1 cellular context compared by ENCODE assay signal in the genomic region with DNA sequence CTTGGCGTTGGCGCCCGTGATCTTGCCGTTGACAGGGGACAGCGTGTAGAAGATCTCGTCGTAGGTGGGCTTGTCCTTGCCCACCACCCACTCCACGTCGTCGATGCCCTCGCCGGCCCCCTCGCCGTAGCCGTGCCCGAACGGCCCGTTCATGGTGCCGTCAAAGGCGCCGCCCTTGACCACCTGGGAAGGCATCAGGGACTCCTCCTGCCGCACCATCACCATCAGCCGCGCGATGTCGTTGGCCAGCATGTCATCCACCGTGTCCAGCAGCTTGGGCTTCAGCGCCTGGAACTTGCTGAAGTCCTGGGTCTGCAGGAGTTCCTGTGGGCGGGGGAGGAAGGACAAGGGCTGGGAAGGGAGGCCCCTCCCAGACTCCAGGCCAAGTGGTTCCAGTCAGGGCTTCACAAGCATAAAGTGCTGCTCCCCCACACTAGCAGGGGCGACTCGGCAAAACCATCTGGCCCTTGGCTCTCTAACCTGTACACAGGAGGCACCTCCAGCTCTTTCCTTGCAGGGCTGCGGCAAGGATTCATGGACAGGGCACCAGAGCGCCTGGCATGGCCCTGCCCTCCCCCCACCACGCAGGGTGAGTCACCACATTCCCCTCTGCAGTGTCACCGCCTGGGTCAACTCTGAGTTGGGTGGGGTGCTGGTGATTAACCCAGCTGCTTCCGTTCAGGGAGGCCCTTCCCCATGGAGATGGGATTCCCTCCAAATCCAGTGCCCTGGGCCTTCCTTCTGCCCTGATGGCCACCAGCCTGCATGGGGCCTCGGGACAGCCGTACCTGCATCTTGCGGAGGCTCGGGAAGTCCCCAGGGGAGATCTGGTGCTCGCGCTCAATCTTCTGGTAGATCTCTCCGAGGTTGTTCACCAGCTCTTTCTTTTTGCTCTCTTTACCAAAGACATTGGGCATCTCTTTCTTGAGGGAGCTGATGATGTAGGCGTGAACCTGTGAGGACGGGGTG.
TF ChIP-seq lines count a peak whose summit lies in the region.

No MANE protein-coding gene starts in this region.

TF ChIP-seq in K562, 482 proteins besides CTCF, POLR2A, EP300 and RAD21 (continued from another document and continues in another):
- TF ChIP-seq AFF4 (CRISPR knock-in tag; IDR thresholded peaks at IDR 0.05) (no peak), MAFF (IDR thresholded peaks at IDR 0.05; ENCODE audit: low read length) (no peak), MCM3 (IDR thresholded peaks at IDR 0.05) (no peak), TARDBP (IDR thresholded peaks at IDR 0.05) (no peak), NCOA6 (IDR thresholded peaks at IDR 0.05) (no peak), ADNP (tag; IDR thresholded peaks at IDR 0.05) (no peak), ZNF324 (CRISPR knock-in tag; IDR thresholded peaks at IDR 0.05) (no peak), NUFIP1 (IDR thresholded peaks at IDR 0.05; ENCODE audit: partially characterized antibody) (no peak), ZNF76 (CRISPR knock-in tag; IDR thresholded peaks at IDR 0.05; ENCODE audit: borderline replicate concordance) (no peak), POLR3G (IDR thresholded peaks at IDR 0.05; ENCODE audit: extremely low read depth, insufficient read length, insufficient replicate concordance) (no peak), TAF7 (tag; IDR thresholded peaks at IDR 0.05) (no peak), NRF1 (conservative IDR thresholded peaks at IDR 0.05 in 1 of 2, IDR thresholded peaks at IDR 0.05 in 1 of 2) (peak in 1 of 2 experiments; percentile 30; a peak in 1 of 4 replicates), DDX20 (tag; IDR thresholded peaks at IDR 0.05; ENCODE audit: low read depth) (no peak), ZNF134 (CRISPR knock-in tag; conservative IDR thresholded peaks at IDR 0.05) (no peak), ARID3A (IDR thresholded peaks at IDR 0.05; ENCODE audit: borderline replicate concordance, low read depth, low read length) (no peak), PYGO2 (tag; IDR thresholded peaks at IDR 0.05) (no peak), RBM14 (IDR thresholded peaks at IDR 0.05; ENCODE audit: borderline replicate concordance, insufficient read depth, low read depth, low read length) (no peak), ZNF311 (CRISPR knock-in tag; IDR thresholded peaks at IDR 0.05) (no peak), ZNF436 (CRISPR knock-in tag; IDR thresholded peaks at IDR 0.05) (no peak), RFX5 (IDR thresholded peaks at IDR 0.05; ENCODE audit: low read depth, low read length) (no peak), ARHGAP35 (IDR thresholded peaks at IDR 0.05; ENCODE audit: partially characterized antibody) (no peak), C11orf30 (IDR thresholded peaks at IDR 0.05; ENCODE audit: low read depth) (peak; percentile 76), BACH1 (tag; IDR thresholded peaks at IDR 0.05) (no peak), EZH2 (IDR thresholded peaks at IDR 0.05; ENCODE audit: borderline replicate concordance, low read depth, low read length) (no peak), RNF2 (IDR thresholded peaks at IDR 0.05) (peak; percentile 70; the same call in 1 of the 2 replicates), ZSCAN32 (CRISPR knock-in tag; IDR thresholded peaks at IDR 0.05) (no peak), ZNF217 (CRISPR knock-in tag; IDR thresholded peaks at IDR 0.05) (no peak), HDAC2 (IDR thresholded peaks at IDR 0.05) (peak; percentile 72; the same call in 1 of the 2 replicates), DEAF1 (CRISPR knock-in tag; IDR thresholded peaks at IDR 0.05) (no peak), NR2C1 (IDR thresholded peaks at IDR 0.05) (peak; percentile 49; the same call in 1 of the 2 replicates), NR2C1 (tag; IDR thresholded peaks at IDR 0.05) (peak; percentile 50), NFE2 (IDR thresholded peaks at IDR 0.05; ENCODE audit: low read depth) (peak; percentile 83), ZNF197 (CRISPR knock-in tag; IDR thresholded peaks at IDR 0.05; ENCODE audit: low read depth) (no peak), ZNF584 (CRISPR knock-in tag; IDR thresholded peaks at IDR 0.05; ENCODE audit: low read depth) (no peak; the same call in none of the 2 replicates), ATF2 (CRISPR knock-in tag; IDR thresholded peaks at IDR 0.05) (no peak), ZNF507 (tag; conservative IDR thresholded peaks at IDR 0.05) (no peak), RBFOX2 (IDR thresholded peaks at IDR 0.05; ENCODE audit: low read depth, low read length) (peak; percentile 51), POLR3A (IDR thresholded peaks at IDR 0.05; ENCODE audit: borderline replicate concordance, extremely low read depth, insufficient read depth, insufficient read length) (no peak), ELF1 (tag; IDR thresholded peaks at IDR 0.05) (no peak), KDM4B (IDR thresholded peaks at IDR 0.05; ENCODE audit: borderline replicate concordance in 2 of 2, low read depth in 1 of 2) (no peak), CCNT2 (IDR thresholded peaks at IDR 0.05; ENCODE audit: borderline replicate concordance, extremely low read depth, insufficient read length, low read depth, low read length) (peak; percentile 53), MED1 (CRISPR knock-in tag; IDR thresholded peaks at IDR 0.05; ENCODE audit: borderline replicate concordance) (no peak), ZNF121 (CRISPR knock-in tag; conservative IDR thresholded peaks at IDR 0.05) (no peak), ZNF23 (CRISPR knock-in tag; IDR thresholded peaks at IDR 0.05) (no peak), TCF7L2 (IDR thresholded peaks at IDR 0.05; ENCODE audit: low read depth, low read length) (no peak), RHOXF2B (CRISPR knock-in tag; conservative IDR thresholded peaks at IDR 0.05) (no peak), TFE3 (CRISPR knock-in tag; IDR thresholded peaks at IDR 0.05) (no peak), CCAR2 (IDR thresholded peaks at IDR 0.05; ENCODE audit: low read depth, low read length) (no peak), BRF2 (IDR thresholded peaks at IDR 0.05; ENCODE audit: borderline replicate concordance, insufficient read depth, insufficient read length) (no peak), TEAD1 (CRISPR knock-in tag; IDR thresholded peaks at IDR 0.05) (peak; percentile 88 to 100), TAF1 (IDR thresholded peaks at IDR 0.05; ENCODE audit: control insufficient read depth, extremely low read depth, insufficient read depth, low read length, severe bottlenecking) (no peak), ID3 (CRISPR knock-in tag; IDR thresholded peaks at IDR 0.05) (no peak), ID3 (tag; IDR thresholded peaks at IDR 0.05) (no peak)
- TF ChIP-seq, protein P1, sequence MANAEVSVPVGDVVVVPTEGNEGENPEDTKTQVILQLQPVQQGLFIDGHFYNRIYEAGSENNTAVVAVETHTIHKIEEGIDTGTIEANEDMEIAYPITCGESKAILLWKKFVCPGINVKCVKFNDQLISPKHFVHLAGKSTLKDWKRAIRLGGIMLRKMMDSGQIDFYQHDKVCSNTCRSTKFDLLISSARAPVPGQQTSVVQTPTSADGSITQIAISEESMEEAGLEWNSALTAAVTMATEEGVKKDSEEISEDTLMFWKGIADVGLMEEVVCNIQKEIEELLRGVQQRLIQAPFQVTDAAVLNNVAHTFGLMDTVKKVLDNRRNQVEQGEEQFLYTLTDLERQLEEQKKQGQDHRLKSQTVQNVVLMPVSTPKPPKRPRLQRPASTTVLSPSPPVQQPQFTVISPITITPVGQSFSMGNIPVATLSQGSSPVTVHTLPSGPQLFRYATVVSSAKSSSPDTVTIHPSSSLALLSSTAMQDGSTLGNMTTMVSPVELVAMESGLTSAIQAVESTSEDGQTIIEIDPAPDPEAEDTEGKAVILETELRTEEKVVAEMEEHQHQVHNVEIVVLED (CRISPR knock-in tag; IDR thresholded peaks at IDR 0.05): no peak
- TF ChIP-seq, protein P2, sequence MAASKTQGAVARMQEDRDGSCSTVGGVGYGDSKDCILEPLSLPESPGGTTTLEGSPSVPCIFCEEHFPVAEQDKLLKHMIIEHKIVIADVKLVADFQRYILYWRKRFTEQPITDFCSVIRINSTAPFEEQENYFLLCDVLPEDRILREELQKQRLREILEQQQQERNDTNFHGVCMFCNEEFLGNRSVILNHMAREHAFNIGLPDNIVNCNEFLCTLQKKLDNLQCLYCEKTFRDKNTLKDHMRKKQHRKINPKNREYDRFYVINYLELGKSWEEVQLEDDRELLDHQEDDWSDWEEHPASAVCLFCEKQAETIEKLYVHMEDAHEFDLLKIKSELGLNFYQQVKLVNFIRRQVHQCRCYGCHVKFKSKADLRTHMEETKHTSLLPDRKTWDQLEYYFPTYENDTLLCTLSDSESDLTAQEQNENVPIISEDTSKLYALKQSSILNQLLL (CRISPR knock-in tag; IDR thresholded peaks at IDR 0.05; ENCODE audit: borderline replicate concordance): no peak
